ENCODE assay signal across 11 cellular contexts in the genomic region with DNA sequence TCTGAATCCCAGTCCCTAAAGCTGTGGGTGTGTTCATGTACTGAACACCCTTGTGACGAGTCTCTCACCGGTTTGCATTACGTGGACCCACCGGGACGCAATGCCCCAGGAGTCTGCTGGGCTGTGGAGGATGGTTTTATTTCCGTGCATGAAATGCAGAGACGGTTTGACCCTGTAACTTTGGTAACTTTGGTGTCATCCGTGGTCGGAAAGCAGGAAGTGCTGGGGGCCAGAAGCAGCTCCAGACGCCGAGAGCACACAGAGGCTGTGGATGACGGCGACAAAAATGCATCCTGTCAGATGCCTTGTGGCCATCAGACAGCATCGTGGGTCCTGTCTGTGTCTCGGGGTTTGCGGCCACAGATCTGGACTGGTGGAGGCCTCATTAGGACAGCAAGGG.
"Had no signal": no experiment of that assay in that cellular context is flagged by ENCODE, and none has a peak within 500 bp of the region (broad histone marks: within the 10 kb centered on the region; RNA-seq: fewer than 3 reads in every experiment).

No MANE protein-coding gene starts in this region.

- H3K36me3 Mint-ChIP-seq: activated CD4-positive, alpha-beta memory T cell treated with anti-CD3 and anti-CD28 coated beads for 36 hours; naive thymus-derived CD8-positive, alpha-beta T cell; stimulated activated memory B cell treated with anti-CD40 and anti-IgM and Interleukin-4, amounts not matched to agents 10 μg/mL and 1 μg/mL and 100 μg/mL, for 72 hours; type B pancreatic cell had no signal

- H3K27ac Mint-ChIP-seq: activated CD4-positive, alpha-beta memory T cell treated with anti-CD3 and anti-CD28 coated beads for 36 hours; activated T-helper 1 cell treated with anti-CD3 and anti-CD28 coated beads, Interleukin-12 subunit alpha, Interleukin-12 subunit beta, Interleukin-2, Interleukin-4 antibody, amounts not matched to agents 30 ng/mL and 10 ng/mL and 1 ng/mL, durations not matched to agents 14 hours and 24 hours and 36 hours; stimulated activated memory B cell treated with anti-CD40 and anti-IgM and Interleukin-4, amounts not matched to agents 10 μg/mL and 1 μg/mL and 100 μg/mL, for 72 hours; type B pancreatic cell had no signal

- DNase-seq: activated CD4-positive, alpha-beta memory T cell treated with anti-CD3 and anti-CD28 coated beads for 36 hours; activated naive CD4-positive, alpha-beta T cell treated with Interleukin-2 at 50 U/mL for 16 hours; effector CD8-positive, alpha-beta T cell; heart left ventricle; mucosa of descending colon; naive thymus-derived CD8-positive, alpha-beta T cell; nucleus accumbens had no signal

- ATAC-seq: heart left ventricle; left lung; mucosa of descending colon; naive thymus-derived CD8-positive, alpha-beta T cell; stimulated activated memory B cell treated with anti-CD40 and anti-IgM and Interleukin-4, amounts not matched to agents 10 μg/mL and 1 μg/mL and 100 μg/mL, for 72 hours had no signal

- H3K4me1 Mint-ChIP-seq: stimulated activated memory B cell treated with anti-CD40 and anti-IgM and Interleukin-4, amounts not matched to agents 10 μg/mL and 1 μg/mL and 100 μg/mL, for 72 hours had no signal

- H3K9me3 Mint-ChIP-seq: activated CD4-positive, alpha-beta memory T cell treated with anti-CD3 and anti-CD28 coated beads for 36 hours; activated T-helper 1 cell treated with anti-CD3 and anti-CD28 coated beads, Interleukin-12 subunit alpha, Interleukin-12 subunit beta, Interleukin-2, Interleukin-4 antibody, amounts not matched to agents 30 ng/mL and 10 ng/mL and 1 ng/mL, durations not matched to agents 14 hours and 24 hours and 36 hours; naive thymus-derived CD8-positive, alpha-beta T cell; stimulated activated memory B cell treated with anti-CD40 and anti-IgM and Interleukin-4, amounts not matched to agents 10 μg/mL and 1 μg/mL and 100 μg/mL, for 72 hours; type B pancreatic cell had no signal

- H3K4me3 Mint-ChIP-seq: activated CD4-positive, alpha-beta memory T cell treated with anti-CD3 and anti-CD28 coated beads for 36 hours; activated T-helper 1 cell treated with anti-CD3 and anti-CD28 coated beads, Interleukin-12 subunit alpha, Interleukin-12 subunit beta, Interleukin-2, Interleukin-4 antibody, amounts not matched to agents 30 ng/mL and 10 ng/mL and 1 ng/mL, durations not matched to agents 14 hours and 24 hours and 36 hours; naive thymus-derived CD8-positive, alpha-beta T cell; stimulated activated memory B cell treated with anti-CD40 and anti-IgM and Interleukin-4, amounts not matched to agents 10 μg/mL and 1 μg/mL and 100 μg/mL, for 72 hours; type B pancreatic cell had no signal
